In genomic region chr18:62157843-62158242, GRCh38 we compare ENCODE assay signal across 1 cellular context.
TF ChIP-seq lines count a peak whose summit lies in the region.

No MANE protein-coding gene starts in this region.

TF ChIP-seq in GM23338, 12 proteins besides CTCF, POLR2A, EP300 and RAD21 (continued from another document):
- TF ChIP-seq, protein P1, sequence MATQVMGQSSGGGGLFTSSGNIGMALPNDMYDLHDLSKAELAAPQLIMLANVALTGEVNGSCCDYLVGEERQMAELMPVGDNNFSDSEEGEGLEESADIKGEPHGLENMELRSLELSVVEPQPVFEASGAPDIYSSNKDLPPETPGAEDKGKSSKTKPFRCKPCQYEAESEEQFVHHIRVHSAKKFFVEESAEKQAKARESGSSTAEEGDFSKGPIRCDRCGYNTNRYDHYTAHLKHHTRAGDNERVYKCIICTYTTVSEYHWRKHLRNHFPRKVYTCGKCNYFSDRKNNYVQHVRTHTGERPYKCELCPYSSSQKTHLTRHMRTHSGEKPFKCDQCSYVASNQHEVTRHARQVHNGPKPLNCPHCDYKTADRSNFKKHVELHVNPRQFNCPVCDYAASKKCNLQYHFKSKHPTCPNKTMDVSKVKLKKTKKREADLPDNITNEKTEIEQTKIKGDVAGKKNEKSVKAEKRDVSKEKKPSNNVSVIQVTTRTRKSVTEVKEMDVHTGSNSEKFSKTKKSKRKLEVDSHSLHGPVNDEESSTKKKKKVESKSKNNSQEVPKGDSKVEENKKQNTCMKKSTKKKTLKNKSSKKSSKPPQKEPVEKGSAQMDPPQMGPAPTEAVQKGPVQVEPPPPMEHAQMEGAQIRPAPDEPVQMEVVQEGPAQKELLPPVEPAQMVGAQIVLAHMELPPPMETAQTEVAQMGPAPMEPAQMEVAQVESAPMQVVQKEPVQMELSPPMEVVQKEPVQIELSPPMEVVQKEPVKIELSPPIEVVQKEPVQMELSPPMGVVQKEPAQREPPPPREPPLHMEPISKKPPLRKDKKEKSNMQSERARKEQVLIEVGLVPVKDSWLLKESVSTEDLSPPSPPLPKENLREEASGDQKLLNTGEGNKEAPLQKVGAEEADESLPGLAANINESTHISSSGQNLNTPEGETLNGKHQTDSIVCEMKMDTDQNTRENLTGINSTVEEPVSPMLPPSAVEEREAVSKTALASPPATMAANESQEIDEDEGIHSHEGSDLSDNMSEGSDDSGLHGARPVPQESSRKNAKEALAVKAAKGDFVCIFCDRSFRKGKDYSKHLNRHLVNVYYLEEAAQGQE (IDR thresholded peaks at IDR 0.05; ENCODE audit: unreplicated experiment), result no peak
- TF ChIP-seq ZNF114 (CRISPR knock-in tag; IDR thresholded peaks at IDR 0.05) (no peak), CREB1 (CRISPR knock-in tag; IDR thresholded peaks at IDR 0.05; ENCODE audit: low read depth) (no peak), ZNF331 (CRISPR knock-in tag; IDR thresholded peaks at IDR 0.05; ENCODE audit: low read depth) (no peak), EZH2phosphoT487 (IDR thresholded peaks at IDR 0.05; ENCODE audit: unreplicated experiment) (no peak), POLR2AphosphoS5 (IDR thresholded peaks at IDR 0.05; ENCODE audit: low read depth) (no peak), STAT1 (IDR thresholded peaks at IDR 0.05; ENCODE audit: unreplicated experiment) (no peak), NANOG (IDR thresholded peaks at IDR 0.05; ENCODE audit: borderline replicate concordance) (no peak)
TF ChIP-seq in GM23338: peak in this region for 0.
